8 cellular contexts compared by ENCODE assay signal in the genomic region with DNA sequence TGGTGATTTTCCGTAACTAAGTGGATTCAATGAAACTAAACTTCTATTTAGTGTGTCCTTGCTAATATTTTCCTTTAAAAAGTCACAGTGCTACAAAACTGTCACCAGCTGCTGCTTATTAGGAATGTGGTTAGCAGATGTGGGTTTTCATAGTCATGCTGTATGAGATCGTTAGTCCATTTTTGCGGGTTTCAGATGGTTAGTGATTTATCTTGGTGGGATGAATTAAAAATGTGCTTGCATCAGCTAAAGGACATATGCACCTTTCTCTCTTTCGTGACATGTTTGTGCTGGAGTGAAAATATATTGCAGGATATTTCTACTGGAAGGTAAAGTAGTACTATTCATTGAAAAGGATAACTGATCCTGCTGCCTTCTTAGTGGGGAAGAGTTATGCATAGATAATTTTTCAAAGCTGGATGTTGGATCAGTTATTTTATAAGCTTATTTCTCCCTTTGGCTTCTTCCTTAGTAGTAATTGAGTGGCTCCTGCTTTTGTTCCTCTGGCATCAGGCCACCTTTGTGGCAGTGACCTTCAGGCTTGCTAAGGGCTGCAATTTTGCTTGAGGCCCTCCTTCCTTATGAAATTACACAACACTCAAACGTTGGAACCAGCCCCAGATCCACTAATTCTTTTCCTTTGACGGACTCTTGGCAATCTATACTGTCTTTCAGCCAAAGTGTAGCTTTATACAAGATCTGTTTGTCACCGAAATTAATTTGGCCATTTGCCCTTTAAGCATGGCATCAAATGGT. TPM values are rescaled to one million over a fixed set of nuclear protein-coding genes. Genes with fewer than 3 reads are reported as not detected.
A peak's percentile ranks its signal among the peaks of the same experiment; 100 is the strongest.
DNase-seq lines count a peak whose midpoint lies in the region; ATAC-seq and TF ChIP-seq lines count a peak whose summit lies in the region.

No MANE protein-coding gene starts in this region.

- ATAC-seq in RWPE2 (ENCODE audit: low read depth) (peak; percentile 48; the same call in 2 of the 3 replicates), GM21423 (IDR thresholded peaks at IDR 0.05; ENCODE audit: unreplicated experiment) (no peak)
- no peak for ATAC-seq in activated CD4-positive, CD25-positive, alpha-beta regulatory T cell treated with anti-CD3 and anti-CD28 coated beads, Interleukin-2, amount 50 U/mL, for 24 hours

- in situ Hi-C loops in GM23248 (cut with MboI), result no loop called here

- peak; percentile 89 for DNase-seq in GM23248
- DNase-seq in RWPE2 (ENCODE audit: low spot score), result no peak
- DNase-seq in glutamatergic neuron, result no peak
- peak; percentile 83 for DNase-seq in skeletal muscle cell (ENCODE audit: low read depth)
- DNase-seq in middle frontal gyrus (ENCODE audit: extremely low spot score, low spot score), result no peak
- DNase-seq in NCI-H1417 treated with DMSO at 0.1 percent for 48 hours (lab: John Stamatoyannopoulos, UW), result no peak

- peaks cover 8% of the 10 kb centered on the region for H3K9me3 Mint-ChIP-seq in glutamatergic neuron (ENCODE audit: unreplicated experiment)

- H3K9ac ChIP-seq in GM23248, result peak overlapping the region; percentile 27

- no peak overlapping the region for H2AFZ ChIP-seq in GM23248

- H3K4me1 ChIP-seq in GM23248 (ENCODE audit: insufficient read depth) (peaks cover 37% of the 10 kb centered on the region), RWPE2 (ENCODE audit: insufficient read depth, poor library complexity, severe bottlenecking) (peaks cover 29% of the 10 kb centered on the region)

- H3K27me3 Mint-ChIP-seq in glutamatergic neuron (ENCODE audit: unreplicated experiment), result peaks cover 7% of the 10 kb centered on the region

- H3K9me3 ChIP-seq in GM23248 (ENCODE audit: low read depth), result no peaks in the 10 kb centered on the region
- no peaks in the 10 kb centered on the region for H3K9me3 ChIP-seq in RWPE2 (ENCODE audit: severe bottlenecking)

- H3K4me1 Mint-ChIP-seq in glutamatergic neuron (ENCODE audit: low read depth, unreplicated experiment), result peaks cover 25% of the 10 kb centered on the region

- no peaks in the 10 kb centered on the region for H3K79me2 ChIP-seq in GM23248 (ENCODE audit: insufficient read depth)

- H3K27me3 ChIP-seq in GM23248 (replicated peaks; ENCODE audit: insufficient read depth) (no peaks in the 10 kb centered on the region), RWPE2 (ENCODE audit: insufficient read depth, poor library complexity, severe bottlenecking) (no peaks in the 10 kb centered on the region)

- H3K4me3 ChIP-seq in GM23248 (peak overlapping the region; percentile 14; the same call in 1 of the 2 replicates), RWPE2 (ENCODE audit: severe bottlenecking) (no peak overlapping the region), skeletal muscle cell (ENCODE audit: low read depth, low read length) (no peak overlapping the region)

- peaks cover 24% of the 10 kb centered on the region for H3F3A ChIP-seq in GM23248 (ENCODE audit: insufficient read depth)

- H3K9me2 ChIP-seq in GM23248 (ENCODE audit: insufficient read depth), result no peaks in the 10 kb centered on the region

- no peaks in the 10 kb centered on the region for H3K36me3 ChIP-seq in GM23248 (ENCODE audit: low read depth)
- no peaks in the 10 kb centered on the region for H3K36me3 ChIP-seq in RWPE2 (ENCODE audit: low read depth)

- H3K27ac Mint-ChIP-seq in glutamatergic neuron (ENCODE audit: unreplicated experiment), result peak overlapping the region; percentile 86

- no peaks in the 10 kb centered on the region for H3K36me3 Mint-ChIP-seq in glutamatergic neuron (ENCODE audit: unreplicated experiment)

- 6 to 7% methylated on average over 7 of the region's 7 CpGs for WGBS in GM23248 (ENCODE audit: low coverage in 1 of 2, low lambda C conversion rate in 2 of 2, missing lambda C conversion rate in 2 of 2), 2 experiments

- peak overlapping the region; percentile 73 for H3K27ac ChIP-seq in GM23248
- H3K27ac ChIP-seq in RWPE2 (ENCODE audit: poor library complexity, severe bottlenecking), result peak overlapping the region; percentile 7

- peak overlapping the region; percentile 41 for H3K4me2 ChIP-seq in GM23248 (ENCODE audit: unreplicated experiment)

- H3K4me3 Mint-ChIP-seq in glutamatergic neuron (ENCODE audit: unreplicated experiment), result peak overlapping the region; percentile 45

- no peaks in the 10 kb centered on the region for H4K20me1 ChIP-seq in GM23248 (ENCODE audit: insufficient read depth)

- TF ChIP-seq CTCF in RWPE2 (IDR thresholded peaks at IDR 0.05; ENCODE audit: poor library complexity, severe bottlenecking) (no peak), glutamatergic neuron (IDR thresholded peaks at IDR 0.05; ENCODE audit: partially characterized antibody, unreplicated experiment) (no peak)

RNA-seq across cellular contexts. Expression of a gene that starts 7.5 kb away (rescaled TPM):
- total RNA-seq in GM23248 (2014; rRNA removed; shearing (Covaris generic)), result 24.5 and 30.4 TPM in 2 replicates
- polyA plus RNA-seq in GM23248 (2016; fragmentation: Nextera tagmentation; extraction: Ambion mirVana), result 6.0 and 13.2 TPM in 2 replicates
- total RNA-seq in glutamatergic neuron (ENCODE audit: unreplicated experiment), result 26.8 TPM

RNA-seq across cellular contexts. Expression of a gene that starts 47.0 kb away (rescaled TPM):
- 17.8 and 19.1 TPM in 2 replicates for total RNA-seq in GM23248 (2014; rRNA removed; shearing (Covaris generic))
- 54.8 and 55.8 TPM in 2 replicates for polyA plus RNA-seq in GM23248 (2016; fragmentation: Nextera tagmentation; extraction: Ambion mirVana)
- total RNA-seq in glutamatergic neuron (ENCODE audit: unreplicated experiment), result 70.7 TPM

RNA-seq across cellular contexts. Expression of a gene that starts 47.0 kb away (rescaled TPM):
- total RNA-seq in GM23248 (2014; rRNA removed; shearing (Covaris generic)), result 58.0 and 69.9 TPM in 2 replicates
- 56.7 and 57.7 TPM in 2 replicates for polyA plus RNA-seq in GM23248 (2016; fragmentation: Nextera tagmentation; extraction: Ambion mirVana)
- 116 TPM for total RNA-seq in glutamatergic neuron (ENCODE audit: unreplicated experiment)

Comparison
In these comparisons a context has a peak if more than half of its experiments do, and no peak if none do; other contexts are left out.
1. DNase-seq: peak in GM23248 (single experiment) and skeletal muscle cell (single experiment); none in RWPE2 (single experiment), glutamatergic neuron (single experiment), middle frontal gyrus (single experiment) and NCI-H1417 treated with DMSO at 0.1 percent for 48 hours (single experiment).